Comparison of ENCODE assay signal across 1 cellular context in genomic region chr6:33676416-33677152, GRCh38.
TF ChIP-seq lines count a peak whose summit lies in the region.

No MANE protein-coding gene starts in this region.

TF ChIP-seq in IMR-90, 13 proteins besides CTCF, POLR2A, EP300 and RAD21:
- TF ChIP-seq RFX5 (IDR thresholded peaks at IDR 0.05; ENCODE audit: low read depth, low read length) (no peak), FOS (IDR thresholded peaks at IDR 0.05; ENCODE audit: low read depth, low read length) (no peak), CHD1 (IDR thresholded peaks at IDR 0.05; ENCODE audit: low read depth, low read length) (no peak), SMC3 (IDR thresholded peaks at IDR 0.05; ENCODE audit: low read depth, low read length) (no peak), BHLHE40 (IDR thresholded peaks at IDR 0.05; ENCODE audit: low read depth, low read length) (no peak), NFE2L2 (IDR thresholded peaks at IDR 0.05; ENCODE audit: low read depth, low read length) (no peak), MXI1 (IDR thresholded peaks at IDR 0.05; ENCODE audit: borderline replicate concordance, low read depth, low read length) (no peak), CEBPB (IDR thresholded peaks at IDR 0.05; ENCODE audit: low read depth, low read length) (no peak), ELK1 (IDR thresholded peaks at IDR 0.05; ENCODE audit: borderline replicate concordance, low read depth, low read length) (no peak), MAZ (IDR thresholded peaks at IDR 0.05; ENCODE audit: borderline replicate concordance, low read depth, low read length) (no peak), RCOR1 (IDR thresholded peaks at IDR 0.05; ENCODE audit: insufficient replicate concordance, low read length) (no peak), USF2 (IDR thresholded peaks at IDR 0.05; ENCODE audit: low read depth, low read length) (no peak), MAFK (IDR thresholded peaks at IDR 0.05; ENCODE audit: low read depth, low read length) (no peak)
